3 cellular contexts compared by ENCODE assay signal in genomic region chr14:103052407-103052806, GRCh38.
A peak's percentile ranks its signal among the peaks of the same experiment; 100 is the strongest.
TF ChIP-seq lines count a peak whose summit lies in the region.

No MANE protein-coding gene starts in this region.

TF ChIP-seq in liver, 16 proteins besides CTCF, POLR2A, EP300 and RAD21:
- no peak for TF ChIP-seq GABPA (IDR thresholded peaks at IDR 0.05 in 1 of 2, conservative IDR thresholded peaks at IDR 0.05 in 1 of 2)
- TF ChIP-seq RXRA (IDR thresholded peaks at IDR 0.05) = no peak
- no peak for TF ChIP-seq HNF4G (IDR thresholded peaks at IDR 0.05)
TF ChIP-seq in liver: peak in this region for 0.

TF ChIP-seq in HepG2, 621 proteins besides CTCF, POLR2A, EP300 and RAD21:
- no peak for TF ChIP-seq POLR2AphosphoS5 (IDR thresholded peaks at IDR 0.05; ENCODE audit: low read depth, low read length)
- TF ChIP-seq SOX13 (IDR thresholded peaks at IDR 0.05) = no peak
- no peak for TF ChIP-seq SOX13 (CRISPR knock-in tag; conservative IDR thresholded peaks at IDR 0.05 in 1 of 2, IDR thresholded peaks at IDR 0.05 in 1 of 2)
- TF ChIP-seq ZBTB49 (CRISPR knock-in tag; IDR thresholded peaks at IDR 0.05; ENCODE audit: borderline replicate concordance) = no peak
- no peak for TF ChIP-seq KLF15 (CRISPR knock-in tag; IDR thresholded peaks at IDR 0.05; ENCODE audit: borderline replicate concordance)
- no peak for TF ChIP-seq GPBP1L1 (CRISPR knock-in tag; IDR thresholded peaks at IDR 0.05)
- TF ChIP-seq ISL2 (CRISPR knock-in tag; IDR thresholded peaks at IDR 0.05) = no peak
- TF ChIP-seq ZFP37 (CRISPR knock-in tag; IDR thresholded peaks at IDR 0.05; ENCODE audit: borderline replicate concordance) = no peak
TF ChIP-seq in HepG2: peak in this region for 0.

TF ChIP-seq in GM12878, 131 proteins besides CTCF, POLR2A, EP300 and RAD21 (continues in another document):
- TF ChIP-seq STAT3 (IDR thresholded peaks at IDR 0.05; ENCODE audit: low read depth, low read length) (no peak), IKZF1 (conservative IDR thresholded peaks at IDR 0.05) (peak; percentile 83), POLR2AphosphoS5 (IDR thresholded peaks at IDR 0.05; ENCODE audit: low read length) (peak; percentile 25; the same call in 1 of the 2 replicates), TCF7 (IDR thresholded peaks at IDR 0.05; ENCODE audit: borderline replicate concordance) (no peak), IRF4 (IDR thresholded peaks at IDR 0.05; ENCODE audit: low read depth, low read length) (no peak), PAX8 (IDR thresholded peaks at IDR 0.05) (no peak), PML (IDR thresholded peaks at IDR 0.05; ENCODE audit: low read length) (no peak), DPF2 (IDR thresholded peaks at IDR 0.05) (0 out of 2 replicates have a peak, but pooled peaks have one; percentile 24), SREBF2 (IDR thresholded peaks at IDR 0.05; ENCODE audit: low read length) (no peak), RUNX3 (IDR thresholded peaks at IDR 0.05; ENCODE audit: low read length) (peak; percentile 18; the same call in 1 of the 2 replicates), KDM1A (IDR thresholded peaks at IDR 0.05; ENCODE audit: borderline replicate concordance) (no peak), EED (IDR thresholded peaks at IDR 0.05; ENCODE audit: low read depth) (no peak), ESRRA (IDR thresholded peaks at IDR 0.05; ENCODE audit: low read length) (no peak), MYB (IDR thresholded peaks at IDR 0.05; ENCODE audit: borderline replicate concordance, low read depth, low read length) (no peak), MYC (IDR thresholded peaks at IDR 0.05; ENCODE audit: insufficient read depth, insufficient read length, insufficient replicate concordance, low read length, severe bottlenecking) (no peak), ZNF217 (IDR thresholded peaks at IDR 0.05) (no peak), ATF3 (IDR thresholded peaks at IDR 0.05; ENCODE audit: borderline replicate concordance, extremely low read depth, low read depth, low read length) (no peak), GABPA (IDR thresholded peaks at IDR 0.05; ENCODE audit: low read depth) (no peak), NBN (IDR thresholded peaks at IDR 0.05) (no peak), TARDBP (IDR thresholded peaks at IDR 0.05; ENCODE audit: borderline replicate concordance) (no peak), NR2C2 (IDR thresholded peaks at IDR 0.05; ENCODE audit: borderline replicate concordance, control insufficient read depth, insufficient read length, low read depth) (no peak), NFYA (IDR thresholded peaks at IDR 0.05; ENCODE audit: borderline replicate concordance, low read depth, low read length) (no peak), KLF5 (IDR thresholded peaks at IDR 0.05; ENCODE audit: partially characterized antibody) (no peak), SPI1 (IDR thresholded peaks at IDR 0.05; ENCODE audit: borderline replicate concordance, insufficient read depth, low read depth, low read length) (peak; percentile 68; the same call in 1 of the 2 replicates), ATF2 (IDR thresholded peaks at IDR 0.05; ENCODE audit: low read length) (no peak), ZNF384 (IDR thresholded peaks at IDR 0.05; ENCODE audit: borderline replicate concordance, low read depth, low read length) (no peak), STAT1 (conservative IDR thresholded peaks at IDR 0.05) (no peak), CEBPB (IDR thresholded peaks at IDR 0.05; ENCODE audit: borderline replicate concordance in 1 of 2, low read depth in 2 of 2, low read length in 2 of 2) (no peak), SMAD5 (IDR thresholded peaks at IDR 0.05; ENCODE audit: low read depth) (no peak), NR2F1 (conservative IDR thresholded peaks at IDR 0.05) (peak; percentile 20; the same call in 1 of the 2 replicates), ZZZ3 (IDR thresholded peaks at IDR 0.05; ENCODE audit: control insufficient read depth, insufficient read length, low read depth) (no peak), SMARCA5 (IDR thresholded peaks at IDR 0.05) (no peak), RELB (IDR thresholded peaks at IDR 0.05; ENCODE audit: low read depth) (no peak), TCF12 (IDR thresholded peaks at IDR 0.05; ENCODE audit: low read depth, low read length) (no peak), MTA2 (IDR thresholded peaks at IDR 0.05; ENCODE audit: low read depth) (peak; percentile 45; the same call in 1 of the 2 replicates), NFIC (IDR thresholded peaks at IDR 0.05; ENCODE audit: low read depth, low read length) (no peak), HSF1 (IDR thresholded peaks at IDR 0.05; ENCODE audit: low read depth, low read length) (no peak), FOS (IDR thresholded peaks at IDR 0.05; ENCODE audit: borderline replicate concordance, extremely low read depth, insufficient read length) (no peak), CBX3 (IDR thresholded peaks at IDR 0.05; ENCODE audit: borderline replicate concordance, low read depth) (no peak), SIX5 (IDR thresholded peaks at IDR 0.05; ENCODE audit: low read depth, low read length, severe bottlenecking) (no peak), CHD1 (IDR thresholded peaks at IDR 0.05; ENCODE audit: low read depth, low read length) (no peak)
- TF ChIP-seq, protein P1, sequence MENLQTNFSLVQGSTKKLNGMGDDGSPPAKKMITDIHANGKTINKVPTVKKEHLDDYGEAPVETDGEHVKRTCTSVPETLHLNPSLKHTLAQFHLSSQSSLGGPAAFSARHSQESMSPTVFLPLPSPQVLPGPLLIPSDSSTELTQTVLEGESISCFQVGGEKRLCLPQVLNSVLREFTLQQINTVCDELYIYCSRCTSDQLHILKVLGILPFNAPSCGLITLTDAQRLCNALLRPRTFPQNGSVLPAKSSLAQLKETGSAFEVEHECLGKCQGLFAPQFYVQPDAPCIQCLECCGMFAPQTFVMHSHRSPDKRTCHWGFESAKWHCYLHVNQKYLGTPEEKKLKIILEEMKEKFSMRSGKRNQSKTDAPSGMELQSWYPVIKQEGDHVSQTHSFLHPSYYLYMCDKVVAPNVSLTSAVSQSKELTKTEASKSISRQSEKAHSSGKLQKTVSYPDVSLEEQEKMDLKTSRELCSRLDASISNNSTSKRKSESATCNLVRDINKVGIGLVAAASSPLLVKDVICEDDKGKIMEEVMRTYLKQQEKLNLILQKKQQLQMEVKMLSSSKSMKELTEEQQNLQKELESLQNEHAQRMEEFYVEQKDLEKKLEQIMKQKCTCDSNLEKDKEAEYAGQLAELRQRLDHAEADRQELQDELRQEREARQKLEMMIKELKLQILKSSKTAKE (IDR thresholded peaks at IDR 0.05; ENCODE audit: low read depth, poor library complexity, severe bottlenecking) = no peak
- TF ChIP-seq, protein P2, sequence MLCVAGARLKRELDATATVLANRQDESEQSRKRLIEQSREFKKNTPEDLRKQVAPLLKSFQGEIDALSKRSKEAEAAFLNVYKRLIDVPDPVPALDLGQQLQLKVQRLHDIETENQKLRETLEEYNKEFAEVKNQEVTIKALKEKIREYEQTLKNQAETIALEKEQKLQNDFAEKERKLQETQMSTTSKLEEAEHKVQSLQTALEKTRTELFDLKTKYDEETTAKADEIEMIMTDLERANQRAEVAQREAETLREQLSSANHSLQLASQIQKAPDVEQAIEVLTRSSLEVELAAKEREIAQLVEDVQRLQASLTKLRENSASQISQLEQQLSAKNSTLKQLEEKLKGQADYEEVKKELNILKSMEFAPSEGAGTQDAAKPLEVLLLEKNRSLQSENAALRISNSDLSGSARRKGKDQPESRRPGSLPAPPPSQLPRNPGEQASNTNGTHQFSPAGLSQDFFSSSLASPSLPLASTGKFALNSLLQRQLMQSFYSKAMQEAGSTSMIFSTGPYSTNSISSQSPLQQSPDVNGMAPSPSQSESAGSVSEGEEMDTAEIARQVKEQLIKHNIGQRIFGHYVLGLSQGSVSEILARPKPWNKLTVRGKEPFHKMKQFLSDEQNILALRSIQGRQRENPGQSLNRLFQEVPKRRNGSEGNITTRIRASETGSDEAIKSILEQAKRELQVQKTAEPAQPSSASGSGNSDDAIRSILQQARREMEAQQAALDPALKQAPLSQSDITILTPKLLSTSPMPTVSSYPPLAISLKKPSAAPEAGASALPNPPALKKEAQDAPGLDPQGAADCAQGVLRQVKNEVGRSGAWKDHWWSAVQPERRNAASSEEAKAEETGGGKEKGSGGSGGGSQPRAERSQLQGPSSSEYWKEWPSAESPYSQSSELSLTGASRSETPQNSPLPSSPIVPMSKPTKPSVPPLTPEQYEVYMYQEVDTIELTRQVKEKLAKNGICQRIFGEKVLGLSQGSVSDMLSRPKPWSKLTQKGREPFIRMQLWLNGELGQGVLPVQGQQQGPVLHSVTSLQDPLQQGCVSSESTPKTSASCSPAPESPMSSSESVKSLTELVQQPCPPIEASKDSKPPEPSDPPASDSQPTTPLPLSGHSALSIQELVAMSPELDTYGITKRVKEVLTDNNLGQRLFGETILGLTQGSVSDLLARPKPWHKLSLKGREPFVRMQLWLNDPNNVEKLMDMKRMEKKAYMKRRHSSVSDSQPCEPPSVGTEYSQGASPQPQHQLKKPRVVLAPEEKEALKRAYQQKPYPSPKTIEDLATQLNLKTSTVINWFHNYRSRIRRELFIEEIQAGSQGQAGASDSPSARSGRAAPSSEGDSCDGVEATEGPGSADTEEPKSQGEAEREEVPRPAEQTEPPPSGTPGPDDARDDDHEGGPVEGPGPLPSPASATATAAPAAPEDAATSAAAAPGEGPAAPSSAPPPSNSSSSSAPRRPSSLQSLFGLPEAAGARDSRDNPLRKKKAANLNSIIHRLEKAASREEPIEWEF (IDR thresholded peaks at IDR 0.05; ENCODE audit: insufficient replicate concordance, low read depth, low read length) = peak; percentile 64
- TF ChIP-seq, protein P3, sequence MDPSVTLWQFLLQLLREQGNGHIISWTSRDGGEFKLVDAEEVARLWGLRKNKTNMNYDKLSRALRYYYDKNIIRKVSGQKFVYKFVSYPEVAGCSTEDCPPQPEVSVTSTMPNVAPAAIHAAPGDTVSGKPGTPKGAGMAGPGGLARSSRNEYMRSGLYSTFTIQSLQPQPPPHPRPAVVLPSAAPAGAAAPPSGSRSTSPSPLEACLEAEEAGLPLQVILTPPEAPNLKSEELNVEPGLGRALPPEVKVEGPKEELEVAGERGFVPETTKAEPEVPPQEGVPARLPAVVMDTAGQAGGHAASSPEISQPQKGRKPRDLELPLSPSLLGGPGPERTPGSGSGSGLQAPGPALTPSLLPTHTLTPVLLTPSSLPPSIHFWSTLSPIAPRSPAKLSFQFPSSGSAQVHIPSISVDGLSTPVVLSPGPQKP (IDR thresholded peaks at IDR 0.05; ENCODE audit: low read depth, low read length) = no peak
- TF ChIP-seq, protein P4, sequence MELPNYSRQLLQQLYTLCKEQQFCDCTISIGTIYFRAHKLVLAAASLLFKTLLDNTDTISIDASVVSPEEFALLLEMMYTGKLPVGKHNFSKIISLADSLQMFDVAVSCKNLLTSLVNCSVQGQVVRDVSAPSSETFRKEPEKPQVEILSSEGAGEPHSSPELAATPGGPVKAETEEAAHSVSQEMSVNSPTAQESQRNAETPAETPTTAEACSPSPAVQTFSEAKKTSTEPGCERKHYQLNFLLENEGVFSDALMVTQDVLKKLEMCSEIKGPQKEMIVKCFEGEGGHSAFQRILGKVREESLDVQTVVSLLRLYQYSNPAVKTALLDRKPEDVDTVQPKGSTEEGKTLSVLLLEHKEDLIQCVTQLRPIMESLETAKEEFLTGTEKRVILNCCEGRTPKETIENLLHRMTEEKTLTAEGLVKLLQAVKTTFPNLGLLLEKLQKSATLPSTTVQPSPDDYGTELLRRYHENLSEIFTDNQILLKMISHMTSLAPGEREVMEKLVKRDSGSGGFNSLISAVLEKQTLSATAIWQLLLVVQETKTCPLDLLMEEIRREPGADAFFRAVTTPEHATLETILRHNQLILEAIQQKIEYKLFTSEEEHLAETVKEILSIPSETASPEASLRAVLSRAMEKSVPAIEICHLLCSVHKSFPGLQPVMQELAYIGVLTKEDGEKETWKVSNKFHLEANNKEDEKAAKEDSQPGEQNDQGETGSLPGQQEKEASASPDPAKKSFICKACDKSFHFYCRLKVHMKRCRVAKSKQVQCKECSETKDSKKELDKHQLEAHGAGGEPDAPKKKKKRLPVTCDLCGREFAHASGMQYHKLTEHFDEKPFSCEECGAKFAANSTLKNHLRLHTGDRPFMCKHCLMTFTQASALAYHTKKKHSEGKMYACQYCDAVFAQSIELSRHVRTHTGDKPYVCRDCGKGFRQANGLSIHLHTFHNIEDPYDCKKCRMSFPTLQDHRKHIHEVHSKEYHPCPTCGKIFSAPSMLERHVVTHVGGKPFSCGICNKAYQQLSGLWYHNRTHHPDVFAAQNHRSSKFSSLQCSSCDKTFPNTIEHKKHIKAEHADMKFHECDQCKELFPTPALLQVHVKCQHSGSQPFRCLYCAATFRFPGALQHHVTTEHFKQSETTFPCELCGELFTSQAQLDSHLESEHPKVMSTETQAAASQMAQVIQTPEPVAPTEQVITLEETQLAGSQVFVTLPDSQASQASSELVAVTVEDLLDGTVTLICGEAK (IDR thresholded peaks at IDR 0.05; ENCODE audit: borderline replicate concordance) = no peak
